19 cellular contexts compared by ENCODE assay signal in the genomic region with DNA sequence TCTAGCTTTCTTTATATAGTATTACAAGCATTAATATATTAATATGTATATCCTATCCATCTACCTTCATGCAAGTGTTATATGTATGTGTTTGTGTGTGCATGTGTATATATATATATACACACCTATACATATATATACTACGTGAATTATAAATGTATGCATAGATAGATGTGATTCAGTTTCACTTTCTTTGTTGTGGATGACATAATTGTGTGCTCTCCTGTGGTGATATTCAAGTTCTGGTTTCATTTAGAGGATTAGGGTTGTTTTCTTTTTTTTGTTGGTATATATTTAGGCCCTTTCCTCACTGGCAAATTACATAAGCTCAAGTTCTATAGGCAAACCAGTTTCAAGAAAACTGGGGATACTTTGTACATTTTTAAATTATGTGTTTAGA.
DNase-seq lines count a peak whose midpoint lies in the region; ATAC-seq and TF ChIP-seq lines count a peak whose summit lies in the region.
"Had no signal": no experiment of that assay in that cellular context is flagged by ENCODE, and none has a peak within 500 bp of the region (broad histone marks: within the 10 kb centered on the region; RNA-seq: fewer than 3 reads in every experiment).

No MANE protein-coding gene starts in this region.

- POLR2A ChIA-PET in activated CD8-positive, alpha-beta T cell treated with anti-CD3 and anti-CD28 coated beads, Interleukin-2, amount 10 ng/mL, durations not matched to agents 7 days and 5 days (lab: Charles Lee) = no interaction called here
- POLR2A ChIA-PET in activated CD8-positive, alpha-beta T cell treated with anti-CD3 and anti-CD28 coated beads for 36 hours (lab: Charles Lee) = no interaction called here

- no peak overlapping the region for H3K4me3 Mint-ChIP-seq in activated CD8-positive, alpha-beta T cell treated with anti-CD3 and anti-CD28 coated beads, Interleukin-2, amount 10 ng/mL, durations not matched to agents 7 days and 5 days
- no peak overlapping the region for H3K4me3 Mint-ChIP-seq in activated CD8-positive, alpha-beta T cell treated with anti-CD3 and anti-CD28 coated beads for 36 hours
- no peak overlapping the region for H3K4me3 Mint-ChIP-seq in memory B cell
- H3K4me3 Mint-ChIP-seq: HFFc6; stimulated activated effector memory CD8-positive, alpha-beta T cell treated with anti-CD3 and anti-CD28 coated beads, Interleukin-12 subunit alpha, Interleukin-12 subunit beta, amount 100 ng/mL, for 72 hours had no signal

- peaks cover 3% of the 10 kb centered on the region for H3K4me1 Mint-ChIP-seq in activated CD8-positive, alpha-beta T cell treated with anti-CD3 and anti-CD28 coated beads, Interleukin-2, amount 10 ng/mL, durations not matched to agents 7 days and 5 days (ENCODE audit: low read depth)
- peaks cover 2% of the 10 kb centered on the region for H3K4me1 Mint-ChIP-seq in activated CD8-positive, alpha-beta T cell treated with anti-CD3 and anti-CD28 coated beads for 36 hours (ENCODE audit: low read depth)
- no peaks in the 10 kb centered on the region for H3K4me1 Mint-ChIP-seq in memory B cell
- H3K4me1 Mint-ChIP-seq: stimulated activated effector memory CD8-positive, alpha-beta T cell treated with anti-CD3 and anti-CD28 coated beads, Interleukin-12 subunit alpha, Interleukin-12 subunit beta, amount 100 ng/mL, for 72 hours had no signal

- peaks cover 3% of the 10 kb centered on the region for H3K27me3 Mint-ChIP-seq in activated CD8-positive, alpha-beta T cell treated with anti-CD3 and anti-CD28 coated beads, Interleukin-2, amount 10 ng/mL, durations not matched to agents 7 days and 5 days (ENCODE audit: low read depth)
- H3K27me3 Mint-ChIP-seq in activated CD8-positive, alpha-beta T cell treated with anti-CD3 and anti-CD28 coated beads for 36 hours = no peaks in the 10 kb centered on the region
- H3K27me3 Mint-ChIP-seq in memory B cell = peaks cover 3% of the 10 kb centered on the region

- no peak overlapping the region for H3K27ac Mint-ChIP-seq in activated CD8-positive, alpha-beta T cell treated with anti-CD3 and anti-CD28 coated beads, Interleukin-2, amount 10 ng/mL, durations not matched to agents 7 days and 5 days
- H3K27ac Mint-ChIP-seq in activated CD8-positive, alpha-beta T cell treated with anti-CD3 and anti-CD28 coated beads for 36 hours = no peak overlapping the region
- no peak overlapping the region for H3K27ac Mint-ChIP-seq in memory B cell
- H3K27ac Mint-ChIP-seq: HFFc6; stimulated activated effector memory CD8-positive, alpha-beta T cell treated with anti-CD3 and anti-CD28 coated beads, Interleukin-12 subunit alpha, Interleukin-12 subunit beta, amount 100 ng/mL, for 72 hours had no signal

- intact Hi-C loops in activated CD8-positive, alpha-beta T cell treated with anti-CD3 and anti-CD28 coated beads for 36 hours (cut with micrococcal nuclease) = no loop called here

- DNase-seq in activated CD8-positive, alpha-beta T cell treated with anti-CD3 and anti-CD28 coated beads, Interleukin-2, amount 10 ng/mL, durations not matched to agents 7 days and 5 days = no peak
- DNase-seq in activated CD8-positive, alpha-beta T cell treated with anti-CD3 and anti-CD28 coated beads for 36 hours = no peak
- DNase-seq in memory B cell (ENCODE audit: low spot score in 2 of 2) (no peak), foreskin keratinocyte (no peak), 8988T (no peak)
- DNase-seq: activated CD4-positive, CD25-positive, alpha-beta regulatory T cell treated with anti-CD3 and anti-CD28 coated beads, Interleukin-2, amount 50 U/mL, for 72 hours; Caco-2; HFFc6; NCI-H2171 treated with DMSO at 0.1 percent for 48 hours; right cardiac atrium; stimulated activated CD4-positive, alpha-beta T cell treated with anti-CD3 and anti-CD28 coated beads, Interleukin-4, amount 100 ng/mL, for 1 hour; T-helper 1 cell; upper lobe of left lung had no signal

- H3K27ac ChIP-seq in foreskin keratinocyte = no peak overlapping the region
- H3K27ac ChIP-seq: HL-60, upper lobe of left lung had no signal

- CTCF ChIA-PET in activated CD8-positive, alpha-beta T cell treated with anti-CD3 and anti-CD28 coated beads, Interleukin-2, amount 10 ng/mL, durations not matched to agents 7 days and 5 days (lab: Charles Lee) = no interaction called here
- CTCF ChIA-PET in activated CD8-positive, alpha-beta T cell treated with anti-CD3 and anti-CD28 coated beads for 36 hours (lab: Charles Lee) = interaction anchor here (1.4 kb wide), 1 partner anchor 9 kb away, joined by 5 read pairs; no protein-coding TSS in a partner anchor

- H3K4me1 ChIP-seq in foreskin keratinocyte = no peaks in the 10 kb centered on the region
- H3K4me1 ChIP-seq: Caco-2, upper lobe of left lung had no signal

- H3K27me3 ChIP-seq in foreskin keratinocyte = no peaks in the 10 kb centered on the region
- H3K27me3 ChIP-seq: upper lobe of left lung had no signal

- no peaks in the 10 kb centered on the region for H3K9me3 Mint-ChIP-seq in activated CD8-positive, alpha-beta T cell treated with anti-CD3 and anti-CD28 coated beads, Interleukin-2, amount 10 ng/mL, durations not matched to agents 7 days and 5 days (ENCODE audit: insufficient read depth)
- no peaks in the 10 kb centered on the region for H3K9me3 Mint-ChIP-seq in activated CD8-positive, alpha-beta T cell treated with anti-CD3 and anti-CD28 coated beads for 36 hours
- H3K9me3 Mint-ChIP-seq in memory B cell = no peaks in the 10 kb centered on the region
- H3K9me3 Mint-ChIP-seq: HFFc6 had no signal

- TF ChIP-seq CTCF in activated CD8-positive, alpha-beta T cell treated with anti-CD3 and anti-CD28 coated beads for 36 hours (IDR thresholded peaks at IDR 0.05) = no peak
- TF ChIP-seq CTCF in foreskin keratinocyte (conservative IDR thresholded peaks at IDR 0.05) = no peak

- ATAC-seq in activated CD8-positive, alpha-beta T cell treated with anti-CD3 and anti-CD28 coated beads, Interleukin-2, amount 10 ng/mL, durations not matched to agents 7 days and 5 days = peak; percentile 39
- no peak for ATAC-seq in activated CD8-positive, alpha-beta T cell treated with anti-CD3 and anti-CD28 coated beads for 36 hours
- ATAC-seq in GM21723 (IDR thresholded peaks at IDR 0.05; ENCODE audit: unreplicated experiment) (peak; percentile 68), HG03520 (IDR thresholded peaks at IDR 0.05; ENCODE audit: unreplicated experiment) (peak; percentile 74), memory B cell (ENCODE audit: low read depth) (peak; percentile 32), HG03108 (IDR thresholded peaks at IDR 0.05; ENCODE audit: unreplicated experiment) (no peak), foreskin keratinocyte (no peak)
- ATAC-seq: Panc1; right cardiac atrium; stimulated activated effector memory CD8-positive, alpha-beta T cell treated with anti-CD3 and anti-CD28 coated beads, Interleukin-12 subunit alpha, Interleukin-12 subunit beta, amount 100 ng/mL, for 72 hours had no signal

- no peaks in the 10 kb centered on the region for H3K36me3 Mint-ChIP-seq in activated CD8-positive, alpha-beta T cell treated with anti-CD3 and anti-CD28 coated beads, Interleukin-2, amount 10 ng/mL, durations not matched to agents 7 days and 5 days (ENCODE audit: low read depth)
- no peaks in the 10 kb centered on the region for H3K36me3 Mint-ChIP-seq in activated CD8-positive, alpha-beta T cell treated with anti-CD3 and anti-CD28 coated beads for 36 hours (ENCODE audit: low read depth)
- no peaks in the 10 kb centered on the region for H3K36me3 Mint-ChIP-seq in memory B cell
- H3K36me3 Mint-ChIP-seq: stimulated activated effector memory CD8-positive, alpha-beta T cell treated with anti-CD3 and anti-CD28 coated beads, Interleukin-12 subunit alpha, Interleukin-12 subunit beta, amount 100 ng/mL, for 72 hours had no signal

Comparison
In these comparisons a context has a peak if more than half of its experiments do, and no peak if none do; other contexts are left out.
1. ATAC-seq: peak in activated CD8-positive, alpha-beta T cell treated with anti-CD3 and anti-CD28 coated beads, Interleukin-2, amount 10 ng/mL, durations not matched to agents 7 days and 5 days (single experiment), GM21723 (single experiment), HG03520 (single experiment) and memory B cell (single experiment); none in activated CD8-positive, alpha-beta T cell treated with anti-CD3 and anti-CD28 coated beads for 36 hours (single experiment), HG03108 (single experiment) and foreskin keratinocyte (single experiment).